In the genomic region with DNA sequence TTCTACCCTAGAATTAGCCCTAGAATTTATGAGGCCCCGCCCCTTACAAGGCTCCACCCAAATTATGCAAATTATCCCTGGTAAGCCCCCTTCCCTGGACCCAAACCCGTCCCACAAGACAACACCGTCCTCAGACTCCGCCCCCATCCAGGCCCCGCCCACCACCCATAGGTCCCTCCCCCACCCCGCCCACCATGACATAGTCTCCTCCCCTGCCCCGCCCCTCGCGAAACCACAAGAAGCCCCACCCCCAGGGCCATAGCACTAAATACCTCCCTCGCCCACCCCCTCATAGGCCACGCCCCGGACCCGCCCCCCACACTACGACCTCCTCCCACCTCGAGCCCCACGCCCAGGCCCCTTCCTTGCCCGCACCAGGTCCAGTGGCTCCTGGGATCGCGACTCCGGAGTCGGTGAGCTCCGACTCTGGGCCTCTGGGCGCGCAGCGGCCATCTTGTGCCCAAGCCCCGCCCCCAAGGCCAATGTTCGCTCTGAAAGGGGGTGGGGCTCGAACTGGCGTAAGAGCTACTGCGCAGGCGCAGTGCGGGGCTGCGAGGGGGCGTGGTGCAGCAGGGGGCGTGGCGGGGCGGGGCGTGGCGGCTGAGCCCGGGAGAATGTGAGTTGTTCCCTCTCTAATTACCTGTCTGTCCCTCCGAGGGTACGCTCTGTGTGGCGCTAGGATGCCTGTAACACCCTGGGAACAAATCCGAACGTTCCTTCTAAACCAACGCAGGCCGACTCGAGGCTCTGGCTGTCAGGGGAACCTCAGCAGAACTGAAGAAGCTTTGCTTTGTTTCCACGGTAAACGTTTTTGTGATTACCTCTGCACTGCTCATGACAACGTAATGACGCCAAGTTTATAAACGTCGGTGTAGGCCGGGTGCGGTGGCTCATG, we compare ENCODE assay signal across 8 cellular contexts.
DNase-seq lines count a peak whose midpoint lies in the region; ATAC-seq and TF ChIP-seq lines count a peak whose summit lies in the region.

A gene with protein sequence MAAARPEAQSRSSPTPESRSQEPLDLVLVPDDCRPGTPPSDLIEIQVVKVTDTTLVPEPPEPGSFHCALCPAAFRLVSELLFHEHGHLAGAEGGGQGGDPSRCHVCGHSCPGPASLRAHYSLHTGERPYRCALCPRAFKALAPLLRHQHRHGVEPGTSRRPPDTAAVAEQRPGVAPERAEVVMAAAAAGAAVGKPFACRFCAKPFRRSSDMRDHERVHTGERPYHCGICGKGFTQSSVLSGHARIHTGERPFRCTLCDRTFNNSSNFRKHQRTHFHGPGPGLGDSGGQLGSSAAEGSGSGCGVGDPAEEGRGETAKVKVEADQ (minus strand): TSS at position 458 of the 895 bp plus-strand sequence. CDS start 5 bp downstream, at position 453.

- ATAC-seq in GM21447 (IDR thresholded peaks at IDR 0.05; ENCODE audit: unreplicated experiment) (peak; percentile 55), RWPE2 (ENCODE audit: low read depth) (peak; percentile 68)

- H3K9me2 ChIP-seq in MM.1S (replicated peaks; ENCODE audit: insufficient read depth, low read length) = no peaks in the 10 kb centered on the region

- peaks cover 11% of the 10 kb centered on the region for H3K27me3 Mint-ChIP-seq in nephron progenitor cell (ENCODE audit: low read depth, poor library complexity)

- H3K4me3 ChIP-seq in BLaER1 = peak within 1 kb of the TSS; percentile 63
- H3K4me3 ChIP-seq in MM.1S (ENCODE audit: low read length) = peak within 1 kb of the TSS; percentile 74
- H3K4me3 ChIP-seq in RWPE2 (ENCODE audit: severe bottlenecking) = peak within 1 kb of the TSS; percentile 41

- H3K9ac ChIP-seq in BLaER1 (peak within 1 kb of the TSS; percentile 79; the same call in 1 of the 2 replicates), MM.1S (ENCODE audit: low read length) (peak within 1 kb of the TSS; percentile 86)

- DNase-seq in MM.1S (peak; percentile 93), RWPE2 (ENCODE audit: low spot score) (peak; percentile 87), activated gamma-delta T cell (lab: John Stamatoyannopoulos, UW) (peak; percentile 86), fibroblast of the conjunctiva (ENCODE audit: low read depth) (peak; percentile 89), nephron progenitor cell (peak; percentile 98)
- DNase-seq in stimulated activated naive CD4-positive, alpha-beta T cell treated with Interleukin-2 at 50 U/mL for 16 hours (lab: John Stamatoyannopoulos, UW) = peak; percentile 89

- peaks cover 19% of the 10 kb centered on the region for H3K4me1 Mint-ChIP-seq in nephron progenitor cell

- H3K36me3 ChIP-seq in BLaER1 (peaks cover 30% of the 10 kb centered on the region), MM.1S (replicated peaks; ENCODE audit: insufficient read depth, low read length) (no peaks in the 10 kb centered on the region), RWPE2 (ENCODE audit: low read depth) (no peaks in the 10 kb centered on the region)

- peak within 1 kb of the TSS; percentile 79 for H3K4me2 ChIP-seq in BLaER1
- peak within 1 kb of the TSS; percentile 72 for H3K4me2 ChIP-seq in MM.1S (ENCODE audit: low read depth, low read length)

- no peaks in the 10 kb centered on the region; the same call in 1 of the 2 replicates for H3K79me2 ChIP-seq in MM.1S (ENCODE audit: low read length)

- H3K27ac ChIP-seq in BLaER1 (peak within 1 kb of the TSS; percentile 80; the same call in 1 of the 2 replicates), MM.1S (ENCODE audit: low read length) (peak within 1 kb of the TSS; percentile 81), RWPE2 (ENCODE audit: poor library complexity, severe bottlenecking) (peak within 1 kb of the TSS; percentile 60)

- H3K36me3 Mint-ChIP-seq in nephron progenitor cell (ENCODE audit: low read depth) = peaks cover 26% of the 10 kb centered on the region

- H3K4me3 Mint-ChIP-seq in nephron progenitor cell = peak within 1 kb of the TSS; percentile 87

- H4K20me1 ChIP-seq in BLaER1 (0 out of 2 replicates have a peak, but pooled peaks cover 20% of the 10 kb centered on the region), MM.1S (ENCODE audit: insufficient read depth, low read length) (no peaks in the 10 kb centered on the region)

- TF ChIP-seq CTCF in MM.1S (IDR thresholded peaks at IDR 0.05; ENCODE audit: low read length) (no peak), RWPE2 (IDR thresholded peaks at IDR 0.05; ENCODE audit: poor library complexity, severe bottlenecking) (no peak), nephron progenitor cell (IDR thresholded peaks at IDR 0.05) (no peak)

- no peaks in the 10 kb centered on the region for H3K9me3 ChIP-seq in BLaER1
- H3K9me3 ChIP-seq in MM.1S (replicated peaks; ENCODE audit: insufficient read depth, low read length) = no peaks in the 10 kb centered on the region
- H3K9me3 ChIP-seq in RWPE2 (ENCODE audit: severe bottlenecking) = no peaks in the 10 kb centered on the region

- peak within 1 kb of the TSS; percentile 99 for H3K27ac Mint-ChIP-seq in nephron progenitor cell

- H2AFZ ChIP-seq in MM.1S (ENCODE audit: low read length) = peak within 1 kb of the TSS; percentile 33

- peaks cover 43% of the 10 kb centered on the region for H3K4me1 ChIP-seq in BLaER1
- no peaks in the 10 kb centered on the region for H3K4me1 ChIP-seq in MM.1S (ENCODE audit: low read length)
- peaks cover 4% of the 10 kb centered on the region for H3K4me1 ChIP-seq in RWPE2 (ENCODE audit: insufficient read depth, poor library complexity, severe bottlenecking)

- H3K27me3 ChIP-seq in BLaER1 (no peaks in the 10 kb centered on the region), MM.1S (replicated peaks; ENCODE audit: insufficient read depth, low read length) (peaks cover 18% of the 10 kb centered on the region), RWPE2 (ENCODE audit: insufficient read depth, poor library complexity, severe bottlenecking) (no peaks in the 10 kb centered on the region)

- H3K9me3 Mint-ChIP-seq in nephron progenitor cell = no peaks in the 10 kb centered on the region

- H3F3A ChIP-seq in MM.1S (ENCODE audit: insufficient read depth, low read length) = 0 out of 2 replicates have a peak, but pooled peaks cover 9% of the 10 kb centered on the region

Comparison
In these comparisons a context has a peak if more than half of its experiments do, and no peak if none do; other contexts are left out.
1. Peak in every context shown above with its lines: DNase-seq, ATAC-seq, H3K4me3 ChIP-seq and H3K27ac ChIP-seq.